Comparison of ENCODE assay signal across 29 cellular contexts in genomic region chr13:47064381-47064780, GRCh38.
"Had no signal": no experiment of that assay in that cellular context is flagged by ENCODE, and none has a peak within 500 bp of the region (broad histone marks: within the 10 kb centered on the region; RNA-seq: fewer than 3 reads in every experiment).

No MANE protein-coding gene starts in this region.

- DNase-seq: activated B cell treated with CpG ODN at 0.5 μM for 24 hours; activated CD4-positive, alpha-beta memory T cell treated with anti-CD3 and anti-CD28 coated beads, Interleukin-2, amount 10 ng/mL, durations not matched to agents 7 days and 5 days; activated CD4-positive, alpha-beta T cell treated with anti-CD3 and anti-CD28 coated beads for 4 hours; activated CD4-positive, alpha-beta T cell treated with anti-CD3 and anti-CD28 coated beads, Interleukin-2, amount 10 ng/mL, durations not matched to agents 7 days and 5 days; activated CD4-positive, alpha-beta T cell treated with anti-CD3 and anti-CD28 coated beads, Interleukin-2, amount 50 U/mL, for 48 hours; activated CD4-positive, CD25-positive, alpha-beta regulatory T cell treated with anti-CD3 and anti-CD28 coated beads, Interleukin-2, amount 50 U/mL, for 72 hours; activated CD8-positive, alpha-beta memory T cell treated with anti-CD3 and anti-CD28 coated beads for 24 hours; activated CD8-positive, alpha-beta memory T cell treated with anti-CD3 and anti-CD28 coated beads, Interleukin-2, amount 10 ng/mL, durations not matched to agents 7 days and 5 days; activated CD8-positive, alpha-beta memory T cell treated with anti-CD3 and anti-CD28 coated beads, Interleukin-2, amount 50 U/mL, for 48 hours; activated CD8-positive, alpha-beta T cell treated with anti-CD3 and anti-CD28 coated beads, Interleukin-2, amount 10 ng/mL, durations not matched to agents 7 days and 5 days; activated effector memory CD4-positive, alpha-beta T cell treated with Interleukin-2 at 50 U/mL for 16 hours; activated gamma-delta T cell; activated naive CD4-positive, alpha-beta T cell treated with anti-CD3 and anti-CD28 coated beads, Interleukin-2, amount 10 ng/mL, durations not matched to agents 7 days and 5 days; activated naive CD4-positive, alpha-beta T cell treated with Interleukin-2 at 50 U/mL for 16 hours; activated naive CD8-positive, alpha-beta T cell treated with anti-CD3 and anti-CD28 coated beads, Interleukin-2, amount 10 ng/mL, durations not matched to agents 7 days and 5 days; activated naive CD8-positive, alpha-beta T cell treated with anti-CD3 and anti-CD28 coated beads, Interleukin-2, amount 50 U/mL, for 24 hours; activated T-cell treated with anti-CD3 and anti-CD28 coated beads, Interleukin-2, amount 50 U/mL, for 24 hours; activated T-cell treated with anti-CD3 and anti-CD28 coated beads, Interleukin-2, amount 50 U/mL, for 48 hours; amygdala; anterior cingulate cortex; cerebellar nuclear complex; T-helper 1 cell; T-helper 2 cell; T-helper 9 cell had no signal

- H3K36me3 ChIP-seq: ascending aorta, cardiac muscle cell had no signal

- FAIRE-seq: bronchial epithelial cell, TTC549 had no signal

- H3K4me3 ChIP-seq: ascending aorta, cardiac muscle cell had no signal

- H3K27ac ChIP-seq: ascending aorta, cardiac muscle cell, VCaP had no signal

- ATAC-seq: activated CD8-positive, alpha-beta memory T cell treated with anti-CD3 and anti-CD28 coated beads, Interleukin-2, amount 10 ng/mL, durations not matched to agents 7 days and 5 days; activated CD8-positive, alpha-beta T cell treated with anti-CD3 and anti-CD28 coated beads, Interleukin-2, amount 10 ng/mL, durations not matched to agents 7 days and 5 days; activated naive CD8-positive, alpha-beta T cell treated with anti-CD3 and anti-CD28 coated beads, Interleukin-2, amount 50 U/mL, for 24 hours had no signal

- H3K4me1 ChIP-seq: ascending aorta had no signal

- H3K27me3 ChIP-seq: ascending aorta, cardiac muscle cell had no signal
